18 cellular contexts compared by ENCODE assay signal in genomic region chr6:54801244-54801643, GRCh38. TPM values are rescaled to one million over a fixed set of nuclear protein-coding genes. Genes with fewer than 3 reads are reported as not detected.
DNase-seq lines count a peak whose midpoint lies in the region; ATAC-seq, FAIRE-seq and TF ChIP-seq lines count a peak whose summit lies in the region.
"Had no signal": no experiment of that assay in that cellular context is flagged by ENCODE, and none has a peak within 500 bp of the region (broad histone marks: within the 10 kb centered on the region; RNA-seq: fewer than 3 reads in every experiment).

No MANE protein-coding gene starts in this region.

- H3K4me1 ChIP-seq in SJCRH30 (peaks cover 21% of the 10 kb centered on the region), keratinocyte (ENCODE audit: control insufficient read depth, extremely low read depth, insufficient read depth, low read length) (peaks cover 21% of the 10 kb centered on the region), gastrocnemius medialis (peaks cover 0 to 25% of the 10 kb centered on the region in 2 donors)

- H3K36me3 Mint-ChIP-seq in Calu3 (ENCODE audit: insufficient read depth, unreplicated experiment) = peaks cover 8% of the 10 kb centered on the region
- no peaks in the 10 kb centered on the region for H3K36me3 Mint-ChIP-seq in activated T-helper 1 cell treated with anti-CD3 and anti-CD28 coated beads, Interleukin-12 subunit alpha, Interleukin-12 subunit beta, Interleukin-2, Interleukin-4 antibody, amounts not matched to agents 30 ng/mL and 10 ng/mL and 1 ng/mL, durations not matched to agents 14 hours and 24 hours and 36 hours (ENCODE audit: low read depth)

- intact Hi-C loops in Calu3 (cut with micrococcal nuclease; ENCODE audit: unreplicated experiment) (loop anchor here (5.0 kb wide), 1 partner anchor 46 kb away; the partner anchor contains the start of gene FAM83B), gastrocnemius medialis (cut with DNase I; ENCODE audit: low total_unique reads) (no loop called here)
- intact Hi-C loops in activated T-helper 1 cell treated with anti-CD3 and anti-CD28 coated beads, Interleukin-12 subunit alpha, Interleukin-12 subunit beta, Interleukin-2, Interleukin-4 antibody, amounts not matched to agents 30 ng/mL and 10 ng/mL and 1 ng/mL, durations not matched to agents 14 hours and 24 hours and 36 hours (cut with micrococcal nuclease) = no loop called here

- FAIRE-seq in keratinocyte (lab: Jason Lieb, UNC) = no peak
- FAIRE-seq: A204.1 had no signal

- CTCF ChIA-PET in Calu3 (lab: Charles Lee) = interaction anchor here (0.8 to 1.7 kb wide), 4 partner anchors 43 to 102 kb away, joined by 3 to 13 read pairs (median 3); no protein-coding TSS in a partner anchor

- H3K9ac ChIP-seq in keratinocyte (ENCODE audit: control insufficient read depth, extremely low read depth, insufficient read depth, low read length) = no peak overlapping the region

- H3K4me3 Mint-ChIP-seq in Calu3 (ENCODE audit: low read depth, unreplicated experiment) = peak overlapping the region; percentile 55
- no peak overlapping the region for H3K4me3 Mint-ChIP-seq in activated T-helper 1 cell treated with anti-CD3 and anti-CD28 coated beads, Interleukin-12 subunit alpha, Interleukin-12 subunit beta, Interleukin-2, Interleukin-4 antibody, amounts not matched to agents 30 ng/mL and 10 ng/mL and 1 ng/mL, durations not matched to agents 14 hours and 24 hours and 36 hours
- H3K4me3 Mint-ChIP-seq: H9, IgD-negative memory B cell had no signal

- peak overlapping the region; percentile 64 for H3K27ac ChIP-seq in SJCRH30
- H3K27ac ChIP-seq in keratinocyte (ENCODE audit: control insufficient read depth, insufficient read depth, low read length) = peak overlapping the region; percentile 53
- H3K27ac ChIP-seq in gastrocnemius medialis = peak overlapping the region; percentile 22 to 75 (median 62)

- H3K4me1 Mint-ChIP-seq in Calu3 (ENCODE audit: low read depth, unreplicated experiment) = peaks cover 28% of the 10 kb centered on the region
- H3K4me1 Mint-ChIP-seq in activated T-helper 1 cell treated with anti-CD3 and anti-CD28 coated beads, Interleukin-12 subunit alpha, Interleukin-12 subunit beta, Interleukin-2, Interleukin-4 antibody, amounts not matched to agents 30 ng/mL and 10 ng/mL and 1 ng/mL, durations not matched to agents 14 hours and 24 hours and 36 hours (ENCODE audit: low read depth) = no peaks in the 10 kb centered on the region
- H3K4me1 Mint-ChIP-seq: IgD-negative memory B cell had no signal

- dilution Hi-C loops in keratinocyte (cut with MboI; ENCODE audit: extremely low pct_ligation_motif_present, low sequenced_read_pairs) = no loop called here

- H3K27me3 Mint-ChIP-seq in Calu3 (ENCODE audit: unreplicated experiment) = no peaks in the 10 kb centered on the region
- no peaks in the 10 kb centered on the region for H3K27me3 Mint-ChIP-seq in activated T-helper 1 cell treated with anti-CD3 and anti-CD28 coated beads, Interleukin-12 subunit alpha, Interleukin-12 subunit beta, Interleukin-2, Interleukin-4 antibody, amounts not matched to agents 30 ng/mL and 10 ng/mL and 1 ng/mL, durations not matched to agents 14 hours and 24 hours and 36 hours (ENCODE audit: insufficient read depth)
- H3K27me3 Mint-ChIP-seq: IgD-negative memory B cell had no signal

- in situ Hi-C loops in gastrocnemius medialis (cut with MboI; ENCODE audit: low sequenced_read_pairs in 4 of 4) = no loop called here

- DNase-seq in Calu3 = no peak
- no peak for DNase-seq in SJCRH30
- DNase-seq in keratinocyte (ENCODE audit: low read depth, low spot score) = no peak
- no peak for DNase-seq in gastrocnemius medialis
- no peak for DNase-seq in activated T-helper 1 cell treated with anti-CD3 and anti-CD28 coated beads, Interleukin-12 subunit alpha, Interleukin-12 subunit beta, Interleukin-2, Interleukin-4 antibody, amounts not matched to agents 30 ng/mL and 10 ng/mL and 1 ng/mL, durations not matched to agents 14 hours and 24 hours and 36 hours (ENCODE audit: low spot score)
- DNase-seq in NOMO-1 treated with DMSO at 0.1 percent for 48 hours (lab: John Stamatoyannopoulos, UW; ENCODE audit: unreplicated experiment) = no peak
- DNase-seq: C1 segment of cervical spinal cord, GF-D8, H9, NCI-H187, NCI-H748 treated with DMSO at 0.1 percent for 48 hours had no signal

- H3K4me2 ChIP-seq in keratinocyte (ENCODE audit: control insufficient read depth, extremely low read depth, insufficient read depth, low read depth, low read length) = peak overlapping the region; percentile 61

- H4K20me1 ChIP-seq in keratinocyte (ENCODE audit: control insufficient read depth, extremely low read depth, insufficient read depth, low read length) = no peaks in the 10 kb centered on the region

- no peaks in the 10 kb centered on the region for H3K36me3 ChIP-seq in SJCRH30
- H3K36me3 ChIP-seq in keratinocyte (ENCODE audit: control insufficient read depth in 2 of 2, extremely low read depth in 1 of 2, insufficient read depth in 2 of 2, low read length in 2 of 2) = no peaks in the 10 kb centered on the region
- no peaks in the 10 kb centered on the region for H3K36me3 ChIP-seq in gastrocnemius medialis

- H3K4me3 ChIP-seq in SJCRH30 (peak overlapping the region; percentile 44), keratinocyte (ENCODE audit: control insufficient read depth in 2 of 3, extremely low read depth in 1 of 3, insufficient read depth in 2 of 3, low read depth in 1 of 3, low read length in 3 of 3) (no peak overlapping the region), gastrocnemius medialis (peak overlapping the region in 3 of 4 donors; percentile 18 to 36 (median 21))

- no peak for TF ChIP-seq POLR2A in gastrocnemius medialis (IDR thresholded peaks at IDR 0.05)

- no peak overlapping the region for H2AFZ ChIP-seq in keratinocyte (ENCODE audit: control insufficient read depth, low read length)

- H3K9me3 ChIP-seq in SJCRH30 (replicated peaks) (no peaks in the 10 kb centered on the region), keratinocyte (ENCODE audit: control insufficient read depth, low read depth, low read length) (no peaks in the 10 kb centered on the region), gastrocnemius medialis (no peaks in the 10 kb centered on the region)

- H3K27me3 ChIP-seq in SJCRH30 = no peaks in the 10 kb centered on the region
- no peaks in the 10 kb centered on the region for H3K27me3 ChIP-seq in keratinocyte (ENCODE audit: control insufficient read depth, extremely low read depth, insufficient read depth, low read length)
- H3K27me3 ChIP-seq in gastrocnemius medialis = no peaks in the 10 kb centered on the region

- no peaks in the 10 kb centered on the region for H3K9me1 ChIP-seq in keratinocyte (ENCODE audit: control insufficient read depth, extremely low read depth, insufficient read depth, low read length)

- ATAC-seq in gastrocnemius medialis (no peak), HG03280 (IDR thresholded peaks at IDR 0.05; ENCODE audit: unreplicated experiment) (no peak), GM18868 (IDR thresholded peaks at IDR 0.05; ENCODE audit: unreplicated experiment) (no peak)

- peak overlapping the region; percentile 92 for H3K27ac Mint-ChIP-seq in Calu3 (ENCODE audit: unreplicated experiment)
- H3K27ac Mint-ChIP-seq in activated T-helper 1 cell treated with anti-CD3 and anti-CD28 coated beads, Interleukin-12 subunit alpha, Interleukin-12 subunit beta, Interleukin-2, Interleukin-4 antibody, amounts not matched to agents 30 ng/mL and 10 ng/mL and 1 ng/mL, durations not matched to agents 14 hours and 24 hours and 36 hours = no peak overlapping the region
- H3K27ac Mint-ChIP-seq: H9, IgD-negative memory B cell had no signal

- no peaks in the 10 kb centered on the region for H3K9me3 Mint-ChIP-seq in Calu3 (ENCODE audit: low read depth, unreplicated experiment)
- H3K9me3 Mint-ChIP-seq in activated T-helper 1 cell treated with anti-CD3 and anti-CD28 coated beads, Interleukin-12 subunit alpha, Interleukin-12 subunit beta, Interleukin-2, Interleukin-4 antibody, amounts not matched to agents 30 ng/mL and 10 ng/mL and 1 ng/mL, durations not matched to agents 14 hours and 24 hours and 36 hours = peaks cover 10% of the 10 kb centered on the region

- TF ChIP-seq CTCF in Calu3 (IDR thresholded peaks at IDR 0.05; ENCODE audit: unreplicated experiment) = no peak
- no peak for TF ChIP-seq CTCF in keratinocyte (optimal IDR thresholded peaks at IDR 0.05 in 1 of 3, IDR thresholded peaks at IDR 0.05 in 1 of 3, conservative IDR thresholded peaks at IDR 0.05 in 1 of 3; ENCODE audit: extremely low read depth in 1 of 3, insufficient read depth in 2 of 3, low read length in 3 of 3)
- no peak for TF ChIP-seq CTCF in gastrocnemius medialis (IDR thresholded peaks at IDR 0.05 in 4 of 5, conservative IDR thresholded peaks at IDR 0.05 in 1 of 5)

- TSS peak; percentile 86 for BruUV-seq in Calu3 (replicated peaks; lab: Mats Ljungman, UMichigan)

- no peaks in the 10 kb centered on the region for H3K79me2 ChIP-seq in keratinocyte (ENCODE audit: control insufficient read depth, insufficient read depth, low read length)

RNA-seq across cellular contexts. Expression of gene FAM83B, which starts 45.3 kb away (rescaled TPM):
- 22.2 and 24.2 TPM in 2 replicates for total RNA-seq in Calu3 (2022)
- total RNA-seq in SJCRH30 (2014; rRNA removed; shearing (Covaris generic)) = 0.10 and 0.23 TPM in 2 replicates
- polyA plus RNA-seq in keratinocyte = 19.3 to 30.3 TPM (median 26.5 TPM) in 3 replicates
- polyA plus RNA-seq in keratinocyte (2011; ENCODE audit: low read depth) = 17.3 TPM
- 9.3 and 22.6 TPM in 2 replicates for polyA plus RNA-seq in keratinocyte (2011; cell fraction: cytosol; rRNA removed)
- 37.4 and 43.7 TPM in 2 replicates for polyA plus RNA-seq in keratinocyte (2011; cell fraction: nucleus; rRNA removed)
- 16.0 and 22.5 TPM in 2 replicates for polyA plus RNA-seq in keratinocyte (2012; ENCODE audit: low replicate concordance)
- 23.3 to 129 TPM (median 87.9 TPM) in 3 replicates for polyA minus RNA-seq in keratinocyte
- polyA minus RNA-seq in keratinocyte (2011; cell fraction: cytosol; rRNA and poly(A)+ RNA removed) = 42.2 TPM
- polyA minus RNA-seq in keratinocyte (2011; cell fraction: nucleus; rRNA and poly(A)+ RNA removed) = 117 and 220 TPM in 2 replicates
- total RNA-seq in gastrocnemius medialis = 1 to 10 TPM in 1 of 4 donors, under 1 TPM in 3; 0.26 to 1.0 (median 0.44) TPM
- total RNA-seq in activated T-helper 1 cell treated with anti-CD3 and anti-CD28 coated beads, Interleukin-12 subunit alpha, Interleukin-12 subunit beta, Interleukin-2, Interleukin-4 antibody, amounts not matched to agents 30 ng/mL and 10 ng/mL and 1 ng/mL, durations not matched to agents 14 hours and 24 hours and 36 hours = not detected in 2 replicates
- total RNA-seq: Daoy, HT1080, LHCN-M2 had no signal
- polyA plus RNA-seq: IgD-negative memory B cell had no signal

Comparison
In these comparisons a context has a peak if more than half of its experiments do, and no peak if none do; other contexts are left out.
1. H3K4me3 ChIP-seq: peak in SJCRH30 (single experiment) and gastrocnemius medialis (3 of 4); none in keratinocyte (0 of 3).
2. RNA of gene FAM83B, which starts 45.3 kb away (total RNA-seq): 22.2 to 24.2 TPM in Calu3; 0.26 to 1.0 TPM in gastrocnemius medialis, 0.10 to 0.23 TPM in SJCRH30 and not detected in activated T-helper 1 cell treated with anti-CD3 and anti-CD28 coated beads, Interleukin-12 subunit alpha, Interleukin-12 subunit beta, Interleukin-2, Interleukin-4 antibody, amounts not matched to agents 30 ng/mL and 10 ng/mL and 1 ng/mL, durations not matched to agents 14 hours and 24 hours and 36 hours; every median in the first group is over 10 times any median in the second.
3. Peak in every context shown above with its lines, with median percentiles within 50 percentile points of each other: H3K27ac ChIP-seq.